Comparison of ENCODE assay signal across 10 cellular contexts in the genomic region with DNA sequence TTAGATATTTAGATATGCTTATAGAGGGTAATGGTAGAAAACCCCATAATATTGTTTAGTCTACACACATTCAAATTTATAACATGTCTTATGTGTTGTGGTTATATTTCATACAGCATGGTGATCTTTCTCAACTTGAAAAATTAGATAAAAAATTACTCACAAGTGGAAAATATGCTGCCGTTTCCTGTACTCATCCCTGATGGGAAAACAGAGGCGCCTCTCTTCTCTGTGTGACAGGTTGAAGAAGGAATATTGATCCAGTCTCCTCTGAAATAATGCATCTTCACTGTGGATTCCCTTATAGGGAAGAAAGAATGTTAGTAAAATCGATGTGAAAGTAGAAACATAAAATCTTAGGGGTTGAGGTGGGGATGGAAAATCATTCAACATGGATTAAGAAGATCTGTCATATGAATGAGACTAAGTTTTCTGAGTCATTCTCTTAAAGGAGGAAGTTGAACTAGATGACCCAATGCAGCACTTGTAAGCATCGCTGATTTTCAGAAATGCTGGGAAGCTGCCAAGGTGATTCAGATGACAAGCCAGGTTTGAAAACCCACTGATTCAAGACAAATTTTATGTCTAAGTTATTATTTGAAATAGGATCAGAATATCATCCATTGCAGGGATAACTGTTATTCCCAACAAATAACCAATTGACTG.
A peak's percentile ranks its signal among the peaks of the same experiment; 100 is the strongest.
DNase-seq lines count a peak whose midpoint lies in the region; ATAC-seq and TF ChIP-seq lines count a peak whose summit lies in the region.
"Had no signal": no experiment of that assay in that cellular context is flagged by ENCODE, and none has a peak within 500 bp of the region (broad histone marks: within the 10 kb centered on the region; RNA-seq: fewer than 3 reads in every experiment).

No MANE protein-coding gene starts in this region.

- H3K79me2 ChIP-seq in osteoblast (ENCODE audit: insufficient read depth, low read length), result no peaks in the 10 kb centered on the region

- H3K4me1 ChIP-seq in IMR-90 (ENCODE audit: control insufficient read depth, insufficient read depth, low read length) (no peaks in the 10 kb centered on the region), adrenal gland (replicated peaks in 1 of 2) (no peaks in the 10 kb centered on the region), osteoblast (ENCODE audit: insufficient read depth, low read length) (peaks cover 8% of the 10 kb centered on the region)
- H3K4me1 ChIP-seq: lower lobe of right lung had no signal

- H3K27ac Mint-ChIP-seq in activated T-cell treated with anti-CD3 and anti-CD28 coated beads, Interleukin-2, amount 50 U/mL, for 24 hours, result no peak overlapping the region

- ATAC-seq in GM18907 (IDR thresholded peaks at IDR 0.05; ENCODE audit: unreplicated experiment) (peak; percentile 52), IMR-90 (ENCODE audit: low read depth) (peak; percentile 49), GM19467 (IDR thresholded peaks at IDR 0.05; ENCODE audit: unreplicated experiment) (no peak), GM21576 (IDR thresholded peaks at IDR 0.05; ENCODE audit: unreplicated experiment) (no peak)
- ATAC-seq: lower lobe of right lung had no signal

- no peak overlapping the region for H4K91ac ChIP-seq in IMR-90 (ENCODE audit: insufficient read depth, low read depth, low read length)

- in situ Hi-C loops in IMR-90 (cut with MboI; ENCODE audit: low sequenced_read_pairs), result no loop called here

- H2AK5ac ChIP-seq in IMR-90 (ENCODE audit: low read depth, low read length), result no peak overlapping the region

- H3K9me1 ChIP-seq in IMR-90 (ENCODE audit: insufficient read depth, low read length), result no peaks in the 10 kb centered on the region; the same call in 1 of the 2 replicates

- H3K4me3 ChIP-seq in IMR-90 (ENCODE audit: insufficient read depth, low read depth, low read length) (no peak overlapping the region), adrenal gland (no peak overlapping the region), osteoblast (ENCODE audit: insufficient read depth, low read length) (no peak overlapping the region)
- H3K4me3 ChIP-seq: lower lobe of right lung had no signal

- no peak overlapping the region for H3K4me3 Mint-ChIP-seq in activated T-cell treated with anti-CD3 and anti-CD28 coated beads, Interleukin-2, amount 50 U/mL, for 24 hours

- H3K36me3 ChIP-seq in IMR-90 (ENCODE audit: control insufficient read depth, insufficient read depth, low read length) (no peaks in the 10 kb centered on the region), adrenal gland (replicated peaks in 1 of 2) (no peaks in the 10 kb centered on the region), osteoblast (ENCODE audit: insufficient read depth, low read length) (peaks cover 3% of the 10 kb centered on the region)
- H3K36me3 ChIP-seq: lower lobe of right lung had no signal

- H3K4ac ChIP-seq in IMR-90 (ENCODE audit: low read depth, low read length), result no peak overlapping the region

- no peak overlapping the region for H3K18ac ChIP-seq in IMR-90 (ENCODE audit: low read depth, low read length)

- no peak overlapping the region for H2AK9ac ChIP-seq in IMR-90 (replicated peaks; ENCODE audit: low read depth, low read length, poor library complexity)

- no peaks in the 10 kb centered on the region for H3K9me3 ChIP-seq in IMR-90 (ENCODE audit: control insufficient read depth, insufficient read depth, low read length)
- no peaks in the 10 kb centered on the region for H3K9me3 ChIP-seq in adrenal gland (replicated peaks in 1 of 3)
- H3K9me3 ChIP-seq in osteoblast (ENCODE audit: low read depth, low read length), result no peaks in the 10 kb centered on the region
- H3K9me3 ChIP-seq: lower lobe of right lung had no signal

- no peaks in the 10 kb centered on the region for H3K9me3 Mint-ChIP-seq in activated T-cell treated with anti-CD3 and anti-CD28 coated beads, Interleukin-2, amount 50 U/mL, for 24 hours

- no peaks in the 10 kb centered on the region for H3K27me3 Mint-ChIP-seq in activated T-cell treated with anti-CD3 and anti-CD28 coated beads, Interleukin-2, amount 50 U/mL, for 24 hours

- BruUV-seq in IMR-90 (replicated peaks; lab: Mats Ljungman, UMichigan), result no TSS peak

- peak overlapping the region; percentile 33 for H2BK5ac ChIP-seq in IMR-90 (ENCODE audit: low read depth, low read length, poor library complexity, severe bottlenecking)

- intact Hi-C loops in IMR-90 (cut with micrococcal nuclease), result loop anchor here (10.0 kb wide), 1 partner anchor 307 kb away; no protein-coding TSS in a partner anchor
- intact Hi-C loops in adrenal gland (cut with DNase I), result no loop called here

- no peak overlapping the region for H3K14ac ChIP-seq in IMR-90 (replicated peaks; ENCODE audit: low read depth, low read length)

- H4K20me1 ChIP-seq in IMR-90 (ENCODE audit: insufficient read depth, low read length), result no peaks in the 10 kb centered on the region
- H4K20me1 ChIP-seq in osteoblast (ENCODE audit: insufficient read depth, low read length), result no peaks in the 10 kb centered on the region

- no peak overlapping the region for H3K56ac ChIP-seq in IMR-90 (ENCODE audit: extremely low read depth, insufficient read depth, low read length)

- no peak overlapping the region for H3K23ac ChIP-seq in IMR-90 (ENCODE audit: low read depth, low read length)

- H3K79me1 ChIP-seq in IMR-90 (ENCODE audit: low read depth in 1 of 2, low read length in 2 of 2), result no peaks in the 10 kb centered on the region

- H2BK20ac ChIP-seq in IMR-90 (ENCODE audit: low read depth, low read length), result no peak overlapping the region

- no peak overlapping the region for H3K27ac ChIP-seq in IMR-90 (ENCODE audit: insufficient read depth, low read length)
- no peak overlapping the region for H3K27ac ChIP-seq in adrenal gland
- no peak overlapping the region for H3K27ac ChIP-seq in osteoblast (ENCODE audit: low read depth, low read length)
- H3K27ac ChIP-seq: lower lobe of right lung had no signal

- TF ChIP-seq RAD21 in IMR-90 (IDR thresholded peaks at IDR 0.05; ENCODE audit: low read length), result no peak

- peak; percentile 94 for DNase-seq in IMR-90
- peak in 5 of 7 donors; percentile 20 to 59 (median 51) for DNase-seq in adrenal gland
- DNase-seq in osteoblast (ENCODE audit: insufficient read length, low spot score, missing footprints), result no peak
- no peak for DNase-seq in putamen (ENCODE audit: low spot score)
- no peak for DNase-seq in activated T-cell treated with anti-CD3 and anti-CD28 coated beads, Interleukin-2, amount 50 U/mL, for 24 hours
- DNase-seq: activated naive CD4-positive, alpha-beta T cell treated with anti-CD3 and anti-CD28 coated beads, Interleukin-2, amount 50 U/mL, for 16 hours; lower lobe of right lung had no signal

- POLR2A ChIA-PET in IMR-90 (lab: Charles Lee; ENCODE audit: unreplicated experiment), result no interaction called here

- no peak overlapping the region; the same call in 1 of the 2 replicates for H3K4me2 ChIP-seq in IMR-90 (ENCODE audit: low read depth, low read length)
- H3K4me2 ChIP-seq in osteoblast (ENCODE audit: insufficient read depth, low read length), result peak overlapping the region; percentile 6

- WGBS in IMR-90 (ENCODE audit: extremely low coverage in 2 of 2, insufficient read length in 1 of 2), 2 experiments, result 60% methylated on average over 1 of the region's 4 CpGs; no CpG with 5 or more reads in 1 of the 2 experiments
- WGBS in adrenal gland, 4 donors, result 51 to 67% (median 65%) methylated on average over 4 of the region's 4 CpGs

- TF ChIP-seq CTCF in IMR-90 (conservative IDR thresholded peaks at IDR 0.05; ENCODE audit: low read depth, low read length) (no peak), adrenal gland (IDR thresholded peaks at IDR 0.05) (no peak), osteoblast (IDR thresholded peaks at IDR 0.05; ENCODE audit: extremely low read depth, low read depth, low read length) (no peak)

- H2AFZ ChIP-seq in IMR-90 (replicated peaks; ENCODE audit: low read length, poor library complexity), result no peak overlapping the region
- no peak overlapping the region for H2AFZ ChIP-seq in osteoblast (ENCODE audit: low read length)

- CTCF ChIA-PET in IMR-90 (lab: Yijun Ruan, JAX), result no interaction called here

- TF ChIP-seq POLR2A in IMR-90 (IDR thresholded peaks at IDR 0.05; ENCODE audit: low read depth, low read length) (no peak), adrenal gland (IDR thresholded peaks at IDR 0.05) (no peak)

- H2BK120ac ChIP-seq in IMR-90 (ENCODE audit: low read depth, low read length), result no peak overlapping the region

- H3K9ac ChIP-seq in IMR-90 (ENCODE audit: low read depth, low read length), result no peak overlapping the region

- no peak overlapping the region for H4K8ac ChIP-seq in IMR-90 (ENCODE audit: low read depth in 2 of 2, low read length in 2 of 2)

- no peak overlapping the region for H2BK15ac ChIP-seq in IMR-90 (ENCODE audit: low read depth, low read length)

- no peaks in the 10 kb centered on the region for H3K36me3 Mint-ChIP-seq in activated T-cell treated with anti-CD3 and anti-CD28 coated beads, Interleukin-2, amount 50 U/mL, for 24 hours (ENCODE audit: low read depth)

- H4K5ac ChIP-seq in IMR-90 (ENCODE audit: low read depth, low read length), result no peak overlapping the region

- H3K4me1 Mint-ChIP-seq in activated T-cell treated with anti-CD3 and anti-CD28 coated beads, Interleukin-2, amount 50 U/mL, for 24 hours (ENCODE audit: low read depth), result peaks cover 2% of the 10 kb centered on the region

- dilution Hi-C loops in IMR-90 (cut with HindIII; ENCODE audit: low sequenced_read_pairs, unreplicated experiment), result no loop called here

- H3K27me3 ChIP-seq in IMR-90 (ENCODE audit: control insufficient read depth, insufficient read depth, low read length) (no peaks in the 10 kb centered on the region), adrenal gland (no peaks in the 10 kb centered on the region), osteoblast (ENCODE audit: insufficient read depth, low read length) (no peaks in the 10 kb centered on the region)

TF ChIP-seq in IMR-90, 13 proteins besides CTCF, POLR2A, EP300 and RAD21 (continues in another document):
- TF ChIP-seq NFE2L2 (IDR thresholded peaks at IDR 0.05; ENCODE audit: low read depth, low read length) (no peak), MAZ (IDR thresholded peaks at IDR 0.05; ENCODE audit: borderline replicate concordance, low read depth, low read length) (no peak), CHD1 (IDR thresholded peaks at IDR 0.05; ENCODE audit: low read depth, low read length) (no peak), MXI1 (IDR thresholded peaks at IDR 0.05; ENCODE audit: borderline replicate concordance, low read depth, low read length) (no peak), SMC3 (IDR thresholded peaks at IDR 0.05; ENCODE audit: low read depth, low read length) (no peak), RCOR1 (IDR thresholded peaks at IDR 0.05; ENCODE audit: insufficient replicate concordance, low read length) (no peak), FOS (IDR thresholded peaks at IDR 0.05; ENCODE audit: low read depth, low read length) (0 out of 2 replicates have a peak, but pooled peaks have one; percentile 24)
- TF ChIP-seq, protein P1, sequence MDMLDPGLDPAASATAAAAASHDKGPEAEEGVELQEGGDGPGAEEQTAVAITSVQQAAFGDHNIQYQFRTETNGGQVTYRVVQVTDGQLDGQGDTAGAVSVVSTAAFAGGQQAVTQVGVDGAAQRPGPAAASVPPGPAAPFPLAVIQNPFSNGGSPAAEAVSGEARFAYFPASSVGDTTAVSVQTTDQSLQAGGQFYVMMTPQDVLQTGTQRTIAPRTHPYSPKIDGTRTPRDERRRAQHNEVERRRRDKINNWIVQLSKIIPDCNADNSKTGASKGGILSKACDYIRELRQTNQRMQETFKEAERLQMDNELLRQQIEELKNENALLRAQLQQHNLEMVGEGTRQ (IDR thresholded peaks at IDR 0.05; ENCODE audit: low read depth, low read length), result no peak

Comparison
In these comparisons a context has a peak if more than half of its experiments do, and no peak if none do; other contexts are left out.
1. ATAC-seq: peak in GM18907 (single experiment) and IMR-90 (single experiment); none in GM19467 (single experiment) and GM21576 (single experiment).
2. DNase-seq: peak in IMR-90 (single experiment) and adrenal gland (5 of 7); none in osteoblast (single experiment), putamen (single experiment) and activated T-cell treated with anti-CD3 and anti-CD28 coated beads, Interleukin-2, amount 50 U/mL, for 24 hours (single experiment).